ENCODE assay signal across 24 cellular contexts in the genomic region with DNA sequence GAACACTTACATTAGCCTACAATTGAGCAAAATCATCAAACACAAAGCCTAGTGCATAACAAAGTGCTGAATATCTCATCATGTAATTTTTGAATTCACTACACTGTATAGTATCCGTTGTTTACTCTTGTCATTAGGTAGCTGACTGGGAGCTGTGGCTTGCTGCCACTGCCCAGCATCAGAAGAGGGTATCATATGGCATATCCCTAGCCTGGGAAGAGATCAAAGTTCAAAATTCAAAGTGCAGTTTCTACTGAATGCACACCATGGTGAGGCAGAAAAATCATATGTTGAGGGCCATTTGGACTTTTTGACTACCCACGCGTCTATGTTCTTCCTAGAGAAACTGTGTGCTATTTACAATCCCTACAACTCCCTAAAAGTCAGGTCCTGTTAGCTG. TPM values are rescaled to one million over a fixed set of nuclear protein-coding genes. Genes with fewer than 3 reads are reported as not detected.
A peak's percentile ranks its signal among the peaks of the same experiment; 100 is the strongest.
DNase-seq lines count a peak whose midpoint lies in the region; ATAC-seq and TF ChIP-seq lines count a peak whose summit lies in the region.
"Had no signal": no experiment of that assay in that cellular context is flagged by ENCODE, and none has a peak within 500 bp of the region (broad histone marks: within the 10 kb centered on the region; RNA-seq: fewer than 3 reads in every experiment).

No MANE protein-coding gene starts in this region.

- no peak for ATAC-seq in stimulated activated memory B cell treated with anti-CD40 and anti-IgM and Interleukin-4, amounts not matched to agents 10 μg/mL and 1 μg/mL and 100 μg/mL, for 72 hours
- no peak for ATAC-seq in HG02623 (IDR thresholded peaks at IDR 0.05; ENCODE audit: unreplicated experiment)
- ATAC-seq: activated CD4-positive, alpha-beta T cell treated with anti-CD3 and anti-CD28 coated beads for 36 hours; lower lobe of right lung; natural killer cell had no signal

- H2AFZ ChIP-seq in OCI-LY3 (ENCODE audit: low read depth, low read length) = no peak overlapping the region

- H3K9ac ChIP-seq in OCI-LY3 (ENCODE audit: low read length) = no peak overlapping the region

- H3K9me3 ChIP-seq in OCI-LY3 (ENCODE audit: insufficient read depth, low read length) = no peaks in the 10 kb centered on the region
- H3K9me3 ChIP-seq: lower lobe of right lung, upper lobe of left lung had no signal

- no peak for TF ChIP-seq CTCF in OCI-LY3 (IDR thresholded peaks at IDR 0.05; ENCODE audit: low read depth, low read length)

- H3K79me2 ChIP-seq in OCI-LY3 (ENCODE audit: low read length) = peaks cover 10% of the 10 kb centered on the region; the same call in 1 of the 2 replicates

- intact Hi-C loops in cardiac septum (cut with DNase I) = no loop called here

- no peak overlapping the region for H3K4me3 ChIP-seq in OCI-LY3 (ENCODE audit: low read length)
- H3K4me3 ChIP-seq: cardiac muscle cell, coronary artery, lower lobe of right lung, upper lobe of left lung had no signal

- H3K36me3 Mint-ChIP-seq in activated naive CD8-positive, alpha-beta T cell = no peaks in the 10 kb centered on the region
- H3K36me3 Mint-ChIP-seq in activated naive CD8-positive, alpha-beta T cell treated with anti-CD3 and anti-CD28 coated beads for 36 hours = peaks cover 4% of the 10 kb centered on the region
- H3K36me3 Mint-ChIP-seq in stimulated activated memory B cell treated with anti-CD40 and anti-IgM and Interleukin-4, amounts not matched to agents 10 μg/mL and 1 μg/mL and 100 μg/mL, for 72 hours = peaks cover 2% of the 10 kb centered on the region
- H3K36me3 Mint-ChIP-seq: natural killer cell had no signal

- H3K4me3 Mint-ChIP-seq in activated naive CD8-positive, alpha-beta T cell = no peak overlapping the region
- H3K4me3 Mint-ChIP-seq in activated naive CD8-positive, alpha-beta T cell treated with anti-CD3 and anti-CD28 coated beads for 36 hours = no peak overlapping the region
- no peak overlapping the region for H3K4me3 Mint-ChIP-seq in stimulated activated memory B cell treated with anti-CD40 and anti-IgM and Interleukin-4, amounts not matched to agents 10 μg/mL and 1 μg/mL and 100 μg/mL, for 72 hours
- H3K4me3 Mint-ChIP-seq: activated CD4-positive, alpha-beta T cell treated with anti-CD3 and anti-CD28 coated beads for 36 hours; natural killer cell had no signal

- no peaks in the 10 kb centered on the region for H4K20me1 ChIP-seq in OCI-LY3 (ENCODE audit: insufficient read depth, low read length)

- no peaks in the 10 kb centered on the region for H3K36me3 ChIP-seq in OCI-LY3 (replicated peaks; ENCODE audit: low read depth, low read length)
- H3K36me3 ChIP-seq: cardiac muscle cell, lower lobe of right lung, upper lobe of left lung had no signal

- no peak overlapping the region; the same call in 1 of the 2 replicates for H3K27ac ChIP-seq in OCI-LY3 (ENCODE audit: low read length)
- H3K27ac ChIP-seq: cardiac muscle cell, coronary artery, epithelial cell of prostate, lower lobe of right lung had no signal

- peak overlapping the region; percentile 92; the same call in 1 of the 2 replicates for H3K4me2 ChIP-seq in OCI-LY3 (ENCODE audit: low read length)

- H3K9me3 Mint-ChIP-seq in activated naive CD8-positive, alpha-beta T cell (ENCODE audit: low read depth) = no peaks in the 10 kb centered on the region
- peaks cover under 1% of the 10 kb centered on the region for H3K9me3 Mint-ChIP-seq in activated naive CD8-positive, alpha-beta T cell treated with anti-CD3 and anti-CD28 coated beads for 36 hours
- H3K9me3 Mint-ChIP-seq in stimulated activated memory B cell treated with anti-CD40 and anti-IgM and Interleukin-4, amounts not matched to agents 10 μg/mL and 1 μg/mL and 100 μg/mL, for 72 hours = peaks cover under 1% of the 10 kb centered on the region

- no peaks in the 10 kb centered on the region for H3K27me3 ChIP-seq in OCI-LY3 (ENCODE audit: low read depth, low read length)
- H3K27me3 ChIP-seq: cardiac muscle cell, upper lobe of left lung had no signal

- H3K4me1 Mint-ChIP-seq in activated naive CD8-positive, alpha-beta T cell (ENCODE audit: low read depth) = peaks cover 47% of the 10 kb centered on the region
- H3K4me1 Mint-ChIP-seq in activated naive CD8-positive, alpha-beta T cell treated with anti-CD3 and anti-CD28 coated beads for 36 hours = peaks cover 37% of the 10 kb centered on the region
- peaks cover 32% of the 10 kb centered on the region for H3K4me1 Mint-ChIP-seq in stimulated activated memory B cell treated with anti-CD40 and anti-IgM and Interleukin-4, amounts not matched to agents 10 μg/mL and 1 μg/mL and 100 μg/mL, for 72 hours

- no peak for DNase-seq in activated naive CD8-positive, alpha-beta T cell treated with anti-CD3 and anti-CD28 coated beads for 36 hours
- peak; percentile 13 for DNase-seq in NCI-H187 treated with DMSO at 0.1 percent for 48 hours (lab: John Stamatoyannopoulos, UW)
- no peak for DNase-seq in mesenteric fat pad (ENCODE audit: low spot score)
- no peak for DNase-seq in cardiac septum (ENCODE audit: low spot score)
- DNase-seq: activated CD4-positive, alpha-beta T cell treated with anti-CD3 and anti-CD28 coated beads for 36 hours; DMS79; effector memory CD4-positive, alpha-beta T cell; GDM1; HCEC 1CT; hippocampal formation; lower lobe of right lung; natural killer cell; NCI-H524; occipital lobe; SIG-M5; stimulated activated naive CD4-positive, alpha-beta T cell; upper lobe of left lung had no signal

- H3K27ac Mint-ChIP-seq in activated naive CD8-positive, alpha-beta T cell = peak overlapping the region; percentile 3
- H3K27ac Mint-ChIP-seq in activated naive CD8-positive, alpha-beta T cell treated with anti-CD3 and anti-CD28 coated beads for 36 hours = no peak overlapping the region
- H3K27ac Mint-ChIP-seq in stimulated activated memory B cell treated with anti-CD40 and anti-IgM and Interleukin-4, amounts not matched to agents 10 μg/mL and 1 μg/mL and 100 μg/mL, for 72 hours = peak overlapping the region; percentile 25
- H3K27ac Mint-ChIP-seq: activated CD4-positive, alpha-beta T cell treated with anti-CD3 and anti-CD28 coated beads for 36 hours; natural killer cell had no signal

- H3K27me3 Mint-ChIP-seq in activated naive CD8-positive, alpha-beta T cell = no peaks in the 10 kb centered on the region
- no peaks in the 10 kb centered on the region for H3K27me3 Mint-ChIP-seq in activated naive CD8-positive, alpha-beta T cell treated with anti-CD3 and anti-CD28 coated beads for 36 hours
- H3K27me3 Mint-ChIP-seq in stimulated activated memory B cell treated with anti-CD40 and anti-IgM and Interleukin-4, amounts not matched to agents 10 μg/mL and 1 μg/mL and 100 μg/mL, for 72 hours = no peaks in the 10 kb centered on the region
- H3K27me3 Mint-ChIP-seq: activated CD4-positive, alpha-beta T cell treated with anti-CD3 and anti-CD28 coated beads for 36 hours had no signal

- H3K4me1 ChIP-seq in OCI-LY3 (ENCODE audit: low read length) = peaks cover 50% of the 10 kb centered on the region

RNA-seq across cellular contexts. Expression of a gene that starts 7.5 kb away (rescaled TPM):
- total RNA-seq in activated naive CD8-positive, alpha-beta T cell treated with anti-CD3 and anti-CD28 coated beads for 36 hours = 100 to 1,000 TPM; 117 to 118 TPM
- 35.0 TPM for total RNA-seq in mesenteric fat pad
- 6.8 TPM for total RNA-seq in cardiac septum
